In genomic region chr5:136058972-136059354, GRCh38 we compare ENCODE assay signal across 1 cellular context.
TF ChIP-seq lines count a peak whose summit lies in the region.

No MANE protein-coding gene starts in this region.

TF ChIP-seq in HCT116, 20 proteins besides CTCF, POLR2A, EP300 and RAD21 (continued from another document):
- no peak for TF ChIP-seq ZBTB33 (IDR thresholded peaks at IDR 0.05; ENCODE audit: extremely low read depth, insufficient replicate concordance, low read length)
- TF ChIP-seq JUND (IDR thresholded peaks at IDR 0.05), result no peak
